23 cellular contexts compared by ENCODE assay signal in the genomic region with DNA sequence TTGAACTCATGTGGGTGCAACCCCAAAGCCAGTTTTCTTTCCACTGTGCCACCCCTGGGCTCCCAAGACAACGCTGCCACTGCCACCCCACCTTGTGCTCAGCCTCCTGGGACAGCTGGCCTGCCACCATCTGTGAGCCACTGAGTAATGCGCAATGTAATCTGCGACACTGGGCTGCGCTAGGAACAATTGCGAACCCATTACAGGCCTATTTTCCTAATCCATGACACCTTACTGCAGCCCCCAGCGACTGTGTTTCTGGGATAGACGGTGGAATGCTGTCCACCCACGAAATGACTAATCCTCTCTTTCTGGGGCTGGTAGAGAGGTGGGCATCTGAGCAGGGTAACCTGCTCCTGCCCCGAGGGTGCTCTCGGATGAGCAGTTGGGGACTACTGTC. TPM values are rescaled to one million over a fixed set of nuclear protein-coding genes. Genes with fewer than 3 reads are reported as not detected.
DNase-seq lines count a peak whose midpoint lies in the region; ATAC-seq and TF ChIP-seq lines count a peak whose summit lies in the region.
"Had no signal": no experiment of that assay in that cellular context is flagged by ENCODE, and none has a peak within 500 bp of the region (broad histone marks: within the 10 kb centered on the region; RNA-seq: fewer than 3 reads in every experiment).

No MANE protein-coding gene starts in this region.

- H3K14ac ChIP-seq in neuronal stem cell (ENCODE audit: low read length), result no peak overlapping the region

- DNase-seq in heart left ventricle (no peak), Right ventricle myocardium superior (no peak), astrocyte of the hippocampus (ENCODE audit: low read depth, low spot score) (peak; percentile 18), neuronal stem cell (ENCODE audit: low spot score) (no peak), SIG-M5 treated with dmso at 0.1 percent for 504 hours (lab: John Stamatoyannopoulos, UW; ENCODE audit: unreplicated experiment) (no peak)
- DNase-seq in activated T-cell treated with anti-CD3 and anti-CD28 coated beads, Interleukin-2, amount 50 U/mL, for 1 hour, result no peak
- DNase-seq: Calu3; CD8-positive, alpha-beta memory T cell; DMS53; GDM1; NCI-H187 treated with DMSO at 0.1 percent for 48 hours; NCI-H2227 treated with DMSO at 0.1 percent for 48 hours; NCI-H510A; NCI-H774; Peyer's patch had no signal

- intact Hi-C loops in heart left ventricle (cut with DNase I), result loop anchor here in 1 of 10 donors (10.0 kb wide), 1 partner anchor 67 kb away; no protein-coding TSS in a partner anchor
- intact Hi-C loops in Right ventricle myocardium superior (cut with DNase I), result no loop called here

- H3K27ac ChIP-seq in heart left ventricle (peak overlapping the region in 9 of 12 donors; percentile 55 to 74 (median 66)), HEK293 (ENCODE audit: extremely low read depth, low read depth, low read length) (no peak overlapping the region), neuronal stem cell (replicated peaks; ENCODE audit: low read length) (no peak overlapping the region)
- H3K27ac ChIP-seq: C4-2B, Peyer's patch had no signal

- H3K27me3 ChIP-seq in heart left ventricle, result peaks cover 0 to 19% (median 0%) of the 10 kb centered on the region in 9 donors
- peaks cover 0 to 18% (median 2%) of the 10 kb centered on the region in 3 experiments for H3K27me3 ChIP-seq in neuronal stem cell (ENCODE audit: control insufficient read depth in 3 of 3, insufficient read depth in 3 of 3, low read depth in 1 of 3, low read length in 3 of 3)
- H3K27me3 ChIP-seq: MG63, Peyer's patch had no signal

- H4K8ac ChIP-seq in neuronal stem cell (ENCODE audit: low read depth, low read length), result no peak overlapping the region

- TF ChIP-seq CTCF in heart left ventricle (IDR thresholded peaks at IDR 0.05), result no peak
- no peak for TF ChIP-seq CTCF in HEK293 (tag by site-specific recombination; IDR thresholded peaks at IDR 0.05)

- H2AK5ac ChIP-seq in neuronal stem cell (ENCODE audit: low read depth, low read length), result peak overlapping the region; percentile 85

- peak overlapping the region; percentile 44 for H3K18ac ChIP-seq in neuronal stem cell (ENCODE audit: low read length)

- H3K9me3 ChIP-seq in heart left ventricle, result no peaks in the 10 kb centered on the region
- no peaks in the 10 kb centered on the region for H3K9me3 ChIP-seq in HEK293 (ENCODE audit: control insufficient read depth, insufficient read depth, low read depth, low read length)
- no peaks in the 10 kb centered on the region for H3K9me3 ChIP-seq in neuronal stem cell (replicated peaks in 1 of 2; ENCODE audit: control insufficient read depth in 2 of 2, insufficient read depth in 1 of 2, low read depth in 1 of 2, low read length in 2 of 2)
- H3K9me3 ChIP-seq: MG63, Peyer's patch had no signal

- no peak overlapping the region for H3K4ac ChIP-seq in neuronal stem cell (ENCODE audit: low read length)

- ATAC-seq in heart left ventricle, result no peak
- ATAC-seq in Right ventricle myocardium superior (ENCODE audit: poor library complexity), result no peak
- ATAC-seq in GM19395 (IDR thresholded peaks at IDR 0.05; ENCODE audit: unreplicated experiment), result no peak
- ATAC-seq: K562 had no signal

- H3K4me3 ChIP-seq in heart left ventricle (no peak overlapping the region), HEK293 (ENCODE audit: low read depth, low read length) (no peak overlapping the region), neuronal stem cell (ENCODE audit: low read length in 2 of 2) (no peak overlapping the region)
- H3K4me3 ChIP-seq: K562, MG63, Peyer's patch had no signal

- no peak overlapping the region for H2BK12ac ChIP-seq in neuronal stem cell (ENCODE audit: low read length)

- no peak overlapping the region for H3K4me2 ChIP-seq in neuronal stem cell (ENCODE audit: insufficient read depth, low read length, poor library complexity, severe bottlenecking)

- CTCF ChIA-PET in HEK293 (lab: Yijun Ruan, JAX), result no interaction called here

- H2BK5ac ChIP-seq in neuronal stem cell (ENCODE audit: low read length), result no peak overlapping the region

- no peak overlapping the region for H2AFZ ChIP-seq in neuronal stem cell (ENCODE audit: low read length)

- no peak overlapping the region for H4K91ac ChIP-seq in neuronal stem cell (ENCODE audit: low read depth, low read length, poor library complexity)

- peaks cover 2 to 65% (median 20%) of the 10 kb centered on the region in 12 donors for H3K4me1 ChIP-seq in heart left ventricle
- H3K4me1 ChIP-seq in HEK293 (ENCODE audit: control insufficient read depth, insufficient read depth, low read length), result no peaks in the 10 kb centered on the region
- H3K4me1 ChIP-seq in neuronal stem cell (ENCODE audit: control insufficient read depth in 2 of 2, insufficient read depth in 1 of 2, low read depth in 1 of 2, low read length in 2 of 2), result peaks cover 40 to 44% of the 10 kb centered on the region in 2 donors

- no peak overlapping the region for H2BK15ac ChIP-seq in neuronal stem cell (ENCODE audit: low read length)

- H3K9ac ChIP-seq in neuronal stem cell (ENCODE audit: low read depth, low read length, poor library complexity), result no peak overlapping the region

- H3K79me1 ChIP-seq in neuronal stem cell (ENCODE audit: low read depth, low read length), result no peaks in the 10 kb centered on the region

- H3K36me3 ChIP-seq in heart left ventricle (no peaks in the 10 kb centered on the region), HEK293 (ENCODE audit: control insufficient read depth in 2 of 2, insufficient read depth in 1 of 2, low read length in 2 of 2) (no peaks in the 10 kb centered on the region), neuronal stem cell (replicated peaks in 1 of 2; ENCODE audit: control insufficient read depth in 2 of 2, insufficient read depth in 2 of 2, low read length in 2 of 2) (no peaks in the 10 kb centered on the region)
- H3K36me3 ChIP-seq: MG63, Peyer's patch had no signal

- no peak overlapping the region for H3K23ac ChIP-seq in neuronal stem cell (ENCODE audit: low read depth, low read length, poor library complexity)

- no peak overlapping the region for H2BK120ac ChIP-seq in neuronal stem cell (ENCODE audit: low read depth, low read length)

- POLR2A ChIA-PET in HEK293 (lab: Yijun Ruan, JAX), result no interaction called here

- TF ChIP-seq POLR2A in heart left ventricle (IDR thresholded peaks at IDR 0.05), result no peak

- WGBS in heart left ventricle, 4 donors, result 91 to 95% (median 94%) methylated on average over 10 of the region's 10 CpGs
- WGBS in neuronal stem cell (ENCODE audit: extremely low coverage in 2 of 2, insufficient read length in 2 of 2, insufficient replicate concordance in 1 of 2), 2 donors, result no CpG with 5 or more reads among the region's 10 CpGs

TF ChIP-seq in HEK293, 187 proteins besides CTCF, POLR2A, EP300 and RAD21:
- TF ChIP-seq ZNF324 (tag by site-specific recombination; IDR thresholded peaks at IDR 0.05) (no peak), ZNF560 (tag by site-specific recombination; IDR thresholded peaks at IDR 0.05; ENCODE audit: borderline replicate concordance) (no peak), ZNF350 (tag by site-specific recombination; IDR thresholded peaks at IDR 0.05) (no peak), SCRT2 (tag by site-specific recombination; IDR thresholded peaks at IDR 0.05) (0 out of 2 replicates have a peak, but pooled peaks have one; percentile 2)

RNA-seq across cellular contexts. Expression of gene FLRT1, which starts 22.2 kb away (rescaled TPM):
- total RNA-seq in heart left ventricle (1 to 10 TPM in 1 of 9 donors, under 1 TPM in 8; 0.20 to 1.4 (median 0.37) TPM), Right ventricle myocardium superior (0.35 TPM)
- under 1 TPM; 0.22 to 0.46 TPM for polyA plus RNA-seq in heart left ventricle
- polyA plus RNA-seq in neuronal stem cell (2013, experiment 1 of 2), result 0.88 TPM
- polyA plus RNA-seq in neuronal stem cell (2013, experiment 2 of 2), result 0.94 TPM
- total RNA-seq: CD8-positive, alpha-beta memory T cell; K562; LHCN-M2; OCI-LY7; SK-MEL-5 had no signal
- polyA plus RNA-seq: CD8-positive, alpha-beta memory T cell; K562 had no signal

Comparison
In these comparisons a context has a peak if more than half of its experiments do, and no peak if none do; other contexts are left out.
1. H3K27ac ChIP-seq: peak in heart left ventricle (9 of 12); none in HEK293 (single experiment) and neuronal stem cell (single experiment).